ENCODE assay signal across 19 cellular contexts in the genomic region with DNA sequence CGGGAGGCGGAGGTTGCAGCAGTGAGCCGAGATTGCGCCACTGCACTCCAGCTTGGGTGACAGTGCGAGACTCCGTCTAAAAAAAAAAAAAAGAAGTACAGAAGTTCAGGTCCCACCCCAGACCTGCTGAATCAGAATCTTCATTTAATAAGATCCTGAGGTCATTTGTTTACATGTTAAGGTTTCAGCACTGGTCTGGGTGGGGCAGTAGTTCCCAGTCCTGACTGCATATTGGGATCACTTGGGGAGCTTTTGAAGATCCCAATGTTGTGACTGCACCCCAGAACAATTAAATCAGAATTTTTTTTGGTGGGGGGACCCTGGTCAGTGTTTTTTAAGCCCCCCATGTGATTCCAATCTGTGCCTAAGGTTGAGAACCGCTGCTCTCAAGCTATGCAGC. TPM values are rescaled to one million over a fixed set of nuclear protein-coding genes. Genes with fewer than 3 reads are reported as not detected.
A peak's percentile ranks its signal among the peaks of the same experiment; 100 is the strongest.
DNase-seq lines count a peak whose midpoint lies in the region; TF ChIP-seq lines count a peak whose summit lies in the region.
"Had no signal": no experiment of that assay in that cellular context is flagged by ENCODE, and none has a peak within 500 bp of the region (broad histone marks: within the 10 kb centered on the region; RNA-seq: fewer than 3 reads in every experiment).

No MANE protein-coding gene starts in this region.

- no peaks in the 10 kb centered on the region for H3K36me3 ChIP-seq in HEK293 (ENCODE audit: control insufficient read depth in 2 of 2, insufficient read depth in 1 of 2, low read length in 2 of 2)

- DNase-seq in NCI-H460 (ENCODE audit: extremely low read depth, low read depth): peak; percentile 72
- peak; percentile 39 for DNase-seq in epithelial cell of esophagus (ENCODE audit: low read depth)
- no peak for DNase-seq in middle frontal gyrus (ENCODE audit: extremely low spot score, low spot score)
- no peak for DNase-seq in HPDE6-E6E7 (ENCODE audit: extremely low spot score)
- no peak for DNase-seq in activated T-cell treated with anti-CD3 and anti-CD28 coated beads, Interleukin-2, amount 50 U/mL, for 48 hours
- no peak for DNase-seq in HT-29 (ENCODE audit: low spot score)
- DNase-seq: C1 segment of cervical spinal cord; CD4-positive, alpha-beta memory T cell; COR-L47; DMS153; DND-41; GOT3; H7; HCEC 1CT; HFFc6 had no signal

- CTCF ChIA-PET in HEK293 (lab: Yijun Ruan, JAX): interaction anchor here (0.6 kb wide), 3 partner anchors 10 to 959 kb away, joined by 3 to 4 read pairs (median 3); no protein-coding TSS in a partner anchor

- H3K4me1 ChIP-seq in HEK293 (ENCODE audit: control insufficient read depth, insufficient read depth, low read length): no peaks in the 10 kb centered on the region

- H3K4me3 ChIP-seq in HEK293 (ENCODE audit: low read depth, low read length): no peak overlapping the region
- no peak overlapping the region for H3K4me3 ChIP-seq in epithelial cell of esophagus (ENCODE audit: low read length)
- H3K4me3 ChIP-seq: GM12878 had no signal

- TF ChIP-seq CTCF in HEK293 (tag by site-specific recombination; IDR thresholded peaks at IDR 0.05): no peak
- no peak for TF ChIP-seq CTCF in epithelial cell of esophagus (IDR thresholded peaks at IDR 0.05; ENCODE audit: insufficient read depth, low read depth, low read length, missing control alignments)

- H3K9me3 ChIP-seq in HEK293 (ENCODE audit: control insufficient read depth, insufficient read depth, low read depth, low read length): no peaks in the 10 kb centered on the region

- POLR2A ChIA-PET in HEK293 (lab: Yijun Ruan, JAX): no interaction called here

- H3K27ac ChIP-seq in HEK293 (ENCODE audit: extremely low read depth, low read depth, low read length): no peak overlapping the region

TF ChIP-seq in HEK293, 187 proteins besides CTCF, POLR2A, EP300 and RAD21:
- TF ChIP-seq ZBTB1 (tag by site-specific recombination; IDR thresholded peaks at IDR 0.05) (no peak), KLF7 (tag by site-specific recombination; IDR thresholded peaks at IDR 0.05; ENCODE audit: borderline replicate concordance) (no peak), ZNF549 (tag by site-specific recombination; IDR thresholded peaks at IDR 0.05) (no peak), ZIC2 (tag by site-specific recombination; IDR thresholded peaks at IDR 0.05) (no peak), KLF1 (tag by site-specific recombination; IDR thresholded peaks at IDR 0.05) (peak; percentile 51; the same call in 1 of the 2 replicates), KLF8 (tag by site-specific recombination; IDR thresholded peaks at IDR 0.05) (0 out of 2 replicates have a peak, but pooled peaks have one; percentile 21), SCRT1 (tag by site-specific recombination; IDR thresholded peaks at IDR 0.05; ENCODE audit: borderline replicate concordance) (no peak), FEZF1 (tag by site-specific recombination; IDR thresholded peaks at IDR 0.05) (no peak), ZNF174 (tag by site-specific recombination; IDR thresholded peaks at IDR 0.05) (no peak), KLF16 (tag by site-specific recombination; IDR thresholded peaks at IDR 0.05) (no peak), MEIS1 (CRISPR knock-in tag; IDR thresholded peaks at IDR 0.05; ENCODE audit: borderline replicate concordance) (no peak), ZNF830 (tag by site-specific recombination; IDR thresholded peaks at IDR 0.05; ENCODE audit: low read depth) (no peak), REPIN1 (tag by site-specific recombination; IDR thresholded peaks at IDR 0.05; ENCODE audit: low read depth) (no peak)
- TF ChIP-seq, protein P1, sequence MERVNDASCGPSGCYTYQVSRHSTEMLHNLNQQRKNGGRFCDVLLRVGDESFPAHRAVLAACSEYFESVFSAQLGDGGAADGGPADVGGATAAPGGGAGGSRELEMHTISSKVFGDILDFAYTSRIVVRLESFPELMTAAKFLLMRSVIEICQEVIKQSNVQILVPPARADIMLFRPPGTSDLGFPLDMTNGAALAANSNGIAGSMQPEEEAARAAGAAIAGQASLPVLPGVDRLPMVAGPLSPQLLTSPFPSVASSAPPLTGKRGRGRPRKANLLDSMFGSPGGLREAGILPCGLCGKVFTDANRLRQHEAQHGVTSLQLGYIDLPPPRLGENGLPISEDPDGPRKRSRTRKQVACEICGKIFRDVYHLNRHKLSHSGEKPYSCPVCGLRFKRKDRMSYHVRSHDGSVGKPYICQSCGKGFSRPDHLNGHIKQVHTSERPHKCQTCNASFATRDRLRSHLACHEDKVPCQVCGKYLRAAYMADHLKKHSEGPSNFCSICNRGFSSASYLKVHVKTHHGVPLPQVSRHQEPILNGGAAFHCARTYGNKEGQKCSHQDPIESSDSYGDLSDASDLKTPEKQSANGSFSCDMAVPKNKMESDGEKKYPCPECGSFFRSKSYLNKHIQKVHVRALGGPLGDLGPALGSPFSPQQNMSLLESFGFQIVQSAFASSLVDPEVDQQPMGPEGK (tag by site-specific recombination; IDR thresholded peaks at IDR 0.05): 0 out of 2 replicates have a peak, but pooled peaks have one; percentile 38
- TF ChIP-seq, protein P2, sequence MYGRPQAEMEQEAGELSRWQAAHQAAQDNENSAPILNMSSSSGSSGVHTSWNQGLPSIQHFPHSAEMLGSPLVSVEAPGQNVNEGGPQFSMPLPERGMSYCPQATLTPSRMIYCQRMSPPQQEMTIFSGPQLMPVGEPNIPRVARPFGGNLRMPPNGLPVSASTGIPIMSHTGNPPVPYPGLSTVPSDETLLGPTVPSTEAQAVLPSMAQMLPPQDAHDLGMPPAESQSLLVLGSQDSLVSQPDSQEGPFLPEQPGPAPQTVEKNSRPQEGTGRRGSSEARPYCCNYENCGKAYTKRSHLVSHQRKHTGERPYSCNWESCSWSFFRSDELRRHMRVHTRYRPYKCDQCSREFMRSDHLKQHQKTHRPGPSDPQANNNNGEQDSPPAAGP (tag by site-specific recombination; IDR thresholded peaks at IDR 0.05): peak; percentile 55; the same call in 1 of the 2 replicates
TF ChIP-seq in HEK293: peak in this region for 4.

RNA-seq across cellular contexts. Expression of a gene that starts 11.7 kb away (rescaled TPM):
- 4.0 and 4.8 TPM in 2 replicates for total RNA-seq in NCI-H460 (2014; rRNA removed; shearing (Covaris generic))
- 4.9 and 5.8 TPM in 2 replicates for polyA plus RNA-seq in NCI-H460 (2014; cell fraction: nucleus; rRNA removed)
- not detected in 2 replicates for total RNA-seq in HT-29 (2014; rRNA removed; shearing (Covaris generic))
- total RNA-seq: A172; CD4-positive, alpha-beta memory T cell; HFFc6 had no signal
- polyA plus RNA-seq: BJ; CD4-positive, alpha-beta memory T cell had no signal

RNA-seq across cellular contexts. Expression of a gene that starts 52.6 kb away (rescaled TPM):
- total RNA-seq in NCI-H460 (2014; rRNA removed; shearing (Covaris generic)): 191 and 195 TPM in 2 replicates
- polyA plus RNA-seq in NCI-H460 (2014; cell fraction: nucleus; rRNA removed): 314 and 320 TPM in 2 replicates
- 126 and 132 TPM in 2 replicates for total RNA-seq in HT-29 (2014; rRNA removed; shearing (Covaris generic))

Comparison
In these comparisons a context has a peak if more than half of its experiments do, and no peak if none do; other contexts are left out.
1. DNase-seq: peak in NCI-H460 (single experiment) and epithelial cell of esophagus (single experiment); none in middle frontal gyrus (single experiment), HPDE6-E6E7 (single experiment), activated T-cell treated with anti-CD3 and anti-CD28 coated beads, Interleukin-2, amount 50 U/mL, for 48 hours (0 of 2) and HT-29 (single experiment).